ENCODE assay signal across 8 cellular contexts in genomic region chr4:103108547-103108946, GRCh38.
"Had no signal": no experiment of that assay in that cellular context is flagged by ENCODE, and none has a peak within 500 bp of the region (broad histone marks: within the 10 kb centered on the region; RNA-seq: fewer than 3 reads in every experiment).

No MANE protein-coding gene starts in this region.

- H3K27ac ChIP-seq: HL-60, KMS-11 had no signal

- DNase-seq: IMR-90, KBM-7, KG1 had no signal

- FAIRE-seq: HepG2, HTR-8/SVneo, K562 had no signal

- ATAC-seq: HepG2, K562 had no signal

- H3K4me3 ChIP-seq: K562 had no signal
